ENCODE assay signal across 13 cellular contexts in genomic region chr1:9714257-9714718, GRCh38.
A peak's percentile ranks its signal among the peaks of the same experiment; 100 is the strongest.
DNase-seq lines count a peak whose midpoint lies in the region; ATAC-seq, FAIRE-seq and TF ChIP-seq lines count a peak whose summit lies in the region.
"Had no signal": no experiment of that assay in that cellular context is flagged by ENCODE, and none has a peak within 500 bp of the region (broad histone marks: within the 10 kb centered on the region; RNA-seq: fewer than 3 reads in every experiment).

No MANE protein-coding gene starts in this region.

- intact Hi-C loops in naive thymus-derived CD4-positive, alpha-beta T cell (cut with micrococcal nuclease): no loop called here
- intact Hi-C loops in HepG2 (cut with micrococcal nuclease; ENCODE audit: unreplicated experiment) (no loop called here), Right ventricle myocardium superior (cut with DNase I) (no loop called here)

- peak overlapping the region; percentile 35 to 97 (median 76) for H3K4me3 Mint-ChIP-seq in naive thymus-derived CD4-positive, alpha-beta T cell

- no peaks in the 10 kb centered on the region for H4K20me1 ChIP-seq in HepG2 (ENCODE audit: insufficient read depth, low read length)

- no peak overlapping the region for H3K4me3 ChIP-seq in naive thymus-derived CD4-positive, alpha-beta T cell (ENCODE audit: low read length)
- H3K4me3 ChIP-seq in HepG2 (replicated peaks in 1 of 3; ENCODE audit: insufficient read depth in 1 of 3, low read depth in 2 of 3, low read length in 3 of 3): no peak overlapping the region
- H3K4me3 ChIP-seq: heart right ventricle had no signal

- no peaks in the 10 kb centered on the region for H3K27me3 Mint-ChIP-seq in naive thymus-derived CD4-positive, alpha-beta T cell

- no peak for TF ChIP-seq CTCF in HepG2 (CRISPR knock-in tag; IDR thresholded peaks at IDR 0.05)

- TF ChIP-seq POLR2A in HepG2 (IDR thresholded peaks at IDR 0.05; ENCODE audit: insufficient read depth in 1 of 2, low read depth in 2 of 2, low read length in 2 of 2): no peak

- peaks cover 43 to 67% of the 10 kb centered on the region in 2 donors for H3K4me1 ChIP-seq in naive thymus-derived CD4-positive, alpha-beta T cell (ENCODE audit: control insufficient read depth in 2 of 2, insufficient read depth in 2 of 2, low read length in 2 of 2)
- peaks cover 36% of the 10 kb centered on the region for H3K4me1 ChIP-seq in HepG2 (ENCODE audit: insufficient read depth, low read length)

- no peaks in the 10 kb centered on the region for H3K9me3 Mint-ChIP-seq in activated naive CD4-positive, alpha-beta T cell treated with anti-CD3 and anti-CD28 coated beads, Interleukin-2, amount 50 U/mL, for 72 hours
- H3K9me3 Mint-ChIP-seq in naive thymus-derived CD4-positive, alpha-beta T cell: peaks cover 0 to 4% (median 0%) of the 10 kb centered on the region in 11 donors

- CTCF ChIA-PET in naive thymus-derived CD4-positive, alpha-beta T cell (lab: Charles Lee): interaction anchor here (0.5 to 9.7 kb wide), 6 partner anchors 8 to 86 kb away, joined by 3 to 109 read pairs (median 4); no protein-coding TSS in a partner anchor
- CTCF ChIA-PET in HepG2 (lab: Yijun Ruan, JAX; ENCODE audit: low intra/inter-chr PET ratio, low total read pairs): no interaction called here

- H3K27me3 ChIP-seq in naive thymus-derived CD4-positive, alpha-beta T cell (ENCODE audit: control insufficient read depth in 2 of 2, insufficient read depth in 2 of 2, low read length in 2 of 2): no peaks in the 10 kb centered on the region
- H3K27me3 ChIP-seq in HepG2 (ENCODE audit: control insufficient read depth in 1 of 2, insufficient read depth in 2 of 2, low read length in 2 of 2): no peaks in the 10 kb centered on the region
- H3K27me3 ChIP-seq: heart right ventricle had no signal

- WGBS in HepG2 (ENCODE audit: low lambda C conversion rate): 91% methylated on average over 6 of the region's 6 CpGs

- peaks cover 26 to 82% (median 72%) of the 10 kb centered on the region in 7 donors for H3K4me1 Mint-ChIP-seq in naive thymus-derived CD4-positive, alpha-beta T cell

- no peak overlapping the region for H2AFZ ChIP-seq in HepG2 (ENCODE audit: low read length)

- peaks cover 16 to 49% of the 10 kb centered on the region in 2 donors for H3K36me3 Mint-ChIP-seq in activated naive CD4-positive, alpha-beta T cell treated with anti-CD3 and anti-CD28 coated beads, Interleukin-2, amount 50 U/mL, for 72 hours
- H3K36me3 Mint-ChIP-seq in naive thymus-derived CD4-positive, alpha-beta T cell: peaks cover 4 to 54% (median 49%) of the 10 kb centered on the region in 5 donors

- no peak for TF ChIP-seq EP300 in HepG2 (IDR thresholded peaks at IDR 0.05; ENCODE audit: low read depth in 2 of 2, low read length in 2 of 2)
- TF ChIP-seq EP300 in HepG2 (CRISPR knock-in tag; IDR thresholded peaks at IDR 0.05; ENCODE audit: borderline replicate concordance): no peak

- POLR2A ChIA-PET in naive thymus-derived CD4-positive, alpha-beta T cell (lab: Charles Lee): interaction anchor here (1.0 to 11.7 kb wide), 12 partner anchors 9 to 122 kb away, joined by 3 to 320 read pairs (median 24); partner anchors contain the start of gene PIK3CD
- POLR2A ChIA-PET in HepG2 (lab: Yijun Ruan, JAX): no interaction called here

- peaks cover 0 to 72% (median 35%) of the 10 kb centered on the region in 3 experiments for H3K36me3 ChIP-seq in naive thymus-derived CD4-positive, alpha-beta T cell (ENCODE audit: control insufficient read depth in 2 of 3, insufficient read depth in 3 of 3, low read length in 3 of 3)
- H3K36me3 ChIP-seq in HepG2 (replicated peaks in 1 of 2; ENCODE audit: control insufficient read depth in 1 of 2, insufficient read depth in 2 of 2, low read length in 2 of 2): peaks cover 0 to 2% of the 10 kb centered on the region in 2 experiments; a peak in 2 of 5 replicates

- DNase-seq in DMS53 (lab: John Stamatoyannopoulos, UW) (peak; percentile 31), DMS53 treated with DMSO at 0.1 percent for 48 hours (lab: John Stamatoyannopoulos, UW; ENCODE audit: unreplicated experiment) (no peak), T follicular helper cell (ENCODE audit: low read depth) (peak; percentile 40), HepG2 (ENCODE audit: low spot score) (no peak), Right ventricle myocardium superior (no peak)
- no peak for DNase-seq in activated naive CD4-positive, alpha-beta T cell treated with anti-CD3 and anti-CD28 coated beads, Interleukin-2, amount 50 U/mL, for 72 hours (ENCODE audit: low spot score in 2 of 2)
- DNase-seq in naive thymus-derived CD4-positive, alpha-beta T cell: peak in 2 of 9 donors; percentile 46 to 60
- DNase-seq: anterior cingulate cortex, heart right ventricle, midbrain, substantia nigra had no signal

- H3K9ac ChIP-seq in HepG2 (ENCODE audit: insufficient read depth, low read depth, low read length): no peak overlapping the region

- no peak for FAIRE-seq in HepG2 (lab: Jason Lieb, UNC)

- peaks cover 16% of the 10 kb centered on the region for H3K79me2 ChIP-seq in HepG2 (ENCODE audit: insufficient read depth, low read length)

- H3K4me2 ChIP-seq in HepG2 (ENCODE audit: low read depth, low read length): no peak overlapping the region

- ATAC-seq in activated naive CD4-positive, alpha-beta T cell treated with anti-CD3 and anti-CD28 coated beads, Interleukin-2, amount 50 U/mL, for 72 hours: peak in 1 of 2 donors; percentile 57
- no peak for ATAC-seq in naive thymus-derived CD4-positive, alpha-beta T cell
- no peak for ATAC-seq in HG03354 (IDR thresholded peaks at IDR 0.05; ENCODE audit: poor library complexity, severe bottlenecking, unreplicated experiment)
- ATAC-seq in HepG2: no peak
- no peak for ATAC-seq in Right ventricle myocardium superior (ENCODE audit: poor library complexity)
- ATAC-seq: heart right ventricle had no signal

- H3K9me3 ChIP-seq in naive thymus-derived CD4-positive, alpha-beta T cell (ENCODE audit: control insufficient read depth in 2 of 3, low read length in 3 of 3): no peaks in the 10 kb centered on the region
- H3K9me3 ChIP-seq in HepG2 (ENCODE audit: low read length): no peaks in the 10 kb centered on the region
- H3K9me3 ChIP-seq: heart right ventricle had no signal

- peak overlapping the region; percentile 53 to 87 for H3K27ac Mint-ChIP-seq in activated naive CD4-positive, alpha-beta T cell treated with anti-CD3 and anti-CD28 coated beads, Interleukin-2, amount 50 U/mL, for 72 hours
- H3K27ac Mint-ChIP-seq in naive thymus-derived CD4-positive, alpha-beta T cell: peak overlapping the region; percentile 85 to 99 (median 92)

- H3K27ac ChIP-seq in naive thymus-derived CD4-positive, alpha-beta T cell (ENCODE audit: low read depth, low read length): peak overlapping the region; percentile 63
- H3K27ac ChIP-seq in HepG2 (ENCODE audit: extremely low read length, insufficient read depth, low read length): no peak overlapping the region
- H3K27ac ChIP-seq: 22Rv1, heart right ventricle had no signal

- in situ Hi-C loops in HepG2 (cut with HindIII; ENCODE audit: extremely low pct_ligation_motif_present, low pct_unique_long_range_greater_than_20kb): no loop called here

- no peak for TF ChIP-seq RAD21 in HepG2 (CRISPR knock-in tag; IDR thresholded peaks at IDR 0.05)

- no TSS peak for BruUV-seq in HepG2 (replicated peaks; lab: Mats Ljungman, UMichigan)

TF ChIP-seq in HepG2, 621 proteins besides CTCF, POLR2A, EP300 and RAD21 (continues in another document):
- TF ChIP-seq AHR (CRISPR knock-in tag; IDR thresholded peaks at IDR 0.05) (no peak), SIN3B (IDR thresholded peaks at IDR 0.05; ENCODE audit: low read length) (no peak), ZNF576 (CRISPR knock-in tag; IDR thresholded peaks at IDR 0.05) (no peak), ZEB1 (IDR thresholded peaks at IDR 0.05; ENCODE audit: insufficient replicate concordance, low read depth) (no peak), POGZ (CRISPR knock-in tag; IDR thresholded peaks at IDR 0.05) (no peak), ZNF337 (CRISPR knock-in tag; IDR thresholded peaks at IDR 0.05; ENCODE audit: borderline replicate concordance, low read depth) (no peak), RFXAP (CRISPR knock-in tag; IDR thresholded peaks at IDR 0.05; ENCODE audit: borderline replicate concordance) (no peak), RORA (CRISPR knock-in tag; IDR thresholded peaks at IDR 0.05) (no peak), NBN (conservative IDR thresholded peaks at IDR 0.05) (no peak), ZSCAN5A (CRISPR knock-in tag; IDR thresholded peaks at IDR 0.05; ENCODE audit: borderline replicate concordance) (no peak), ZNF670 (CRISPR knock-in tag; IDR thresholded peaks at IDR 0.05; ENCODE audit: borderline replicate concordance) (no peak), ASH2L (IDR thresholded peaks at IDR 0.05; ENCODE audit: insufficient read length, low read depth, low read length) (no peak), HNRNPL (IDR thresholded peaks at IDR 0.05; ENCODE audit: low read depth, low read length) (no peak), FIP1L1 (IDR thresholded peaks at IDR 0.05; ENCODE audit: borderline replicate concordance, insufficient read depth, low read depth, low read length) (no peak), ZFP36L2 (CRISPR knock-in tag; IDR thresholded peaks at IDR 0.05) (no peak), IRF2 (CRISPR knock-in tag; IDR thresholded peaks at IDR 0.05) (no peak)

Comparison
In these comparisons a context has a peak if more than half of its experiments do, and no peak if none do; other contexts are left out.
1. DNase-seq: peak in DMS53 (single experiment) and T follicular helper cell (single experiment); none in DMS53 treated with DMSO at 0.1 percent for 48 hours (single experiment), activated naive CD4-positive, alpha-beta T cell treated with anti-CD3 and anti-CD28 coated beads, Interleukin-2, amount 50 U/mL, for 72 hours (0 of 2), HepG2 (single experiment) and Right ventricle myocardium superior (single experiment).